20 cellular contexts compared by ENCODE assay signal in genomic region chr5:118906932-118907331, GRCh38.
DNase-seq lines count a peak whose midpoint lies in the region; ATAC-seq, FAIRE-seq and TF ChIP-seq lines count a peak whose summit lies in the region.
"Had no signal": no experiment of that assay in that cellular context is flagged by ENCODE, and none has a peak within 500 bp of the region (broad histone marks: within the 10 kb centered on the region; RNA-seq: fewer than 3 reads in every experiment).

No MANE protein-coding gene starts in this region.

- peaks cover 9% of the 10 kb centered on the region for H3K36me3 Mint-ChIP-seq in T-cell
- H3K36me3 Mint-ChIP-seq: CD4-positive, CD25-positive, alpha-beta regulatory T cell had no signal

- CTCF ChIA-PET in T-cell (lab: Charles Lee), result no interaction called here

- intact Hi-C loops in pancreas (cut with DNase I), result no loop called here

- H3K4me3 ChIP-seq in epithelial cell of proximal tubule (ENCODE audit: low read depth, low read length) (no peak overlapping the region), pancreas (no peak overlapping the region)
- H3K4me3 ChIP-seq: BLaER1, GM23338 had no signal

- peak; percentile 65 to 69 (median 68) for ATAC-seq in pancreas
- ATAC-seq in T-cell (replicated peaks in 1 of 4), result no peak
- ATAC-seq: GM23338 had no signal

- H3K4me1 Mint-ChIP-seq in T-cell, result no peaks in the 10 kb centered on the region
- H3K4me1 Mint-ChIP-seq: CD4-positive, CD25-positive, alpha-beta regulatory T cell; CD8-positive, alpha-beta memory T cell had no signal

- H3K36me3 ChIP-seq in pancreas, result no peaks in the 10 kb centered on the region
- H3K36me3 ChIP-seq: BLaER1 had no signal

- no peak for FAIRE-seq in pancreas (lab: Jason Lieb, UNC)
- FAIRE-seq: H54 had no signal

- no peaks in the 10 kb centered on the region for H3K9me3 ChIP-seq in pancreas
- H3K9me3 ChIP-seq: BLaER1 had no signal

- H3K27me3 Mint-ChIP-seq in T-cell, result no peaks in the 10 kb centered on the region
- H3K27me3 Mint-ChIP-seq: CD4-positive, CD25-positive, alpha-beta regulatory T cell; CD8-positive, alpha-beta memory T cell had no signal

- no peak for TF ChIP-seq CTCF in epithelial cell of proximal tubule (conservative IDR thresholded peaks at IDR 0.05; ENCODE audit: low read depth, low read length)
- TF ChIP-seq CTCF in pancreas (IDR thresholded peaks at IDR 0.05), result no peak

- no peak overlapping the region for H3K27ac Mint-ChIP-seq in T-cell
- H3K27ac Mint-ChIP-seq: CD4-positive, CD25-positive, alpha-beta regulatory T cell; CD8-positive, alpha-beta memory T cell; GM23338 had no signal

- H3K27me3 ChIP-seq in pancreas, result no peaks in the 10 kb centered on the region
- H3K27me3 ChIP-seq: BLaER1 had no signal

- peaks cover 0 to 18% (median 12%) of the 10 kb centered on the region in 3 donors for H3K4me1 ChIP-seq in pancreas
- H3K4me1 ChIP-seq: BLaER1 had no signal

- no peak overlapping the region for H3K4me3 Mint-ChIP-seq in T-cell
- H3K4me3 Mint-ChIP-seq: CD4-positive, CD25-positive, alpha-beta regulatory T cell; CD8-positive, alpha-beta memory T cell; GM23338 had no signal

- peak overlapping the region in 2 of 4 donors; percentile 3 to 39 for H3K27ac ChIP-seq in pancreas
- H3K27ac ChIP-seq: BLaER1, HL-60 had no signal

- POLR2A ChIA-PET in T-cell (lab: Charles Lee), result no interaction called here

- DNase-seq in DMS53 (lab: John Stamatoyannopoulos, UW) (peak; percentile 40), epithelial cell of proximal tubule (ENCODE audit: low read depth) (peak; percentile 67), pancreas (no peak), C1 segment of cervical spinal cord (lab: John Stamatoyannopoulos, UW) (no peak), medulla oblongata (ENCODE audit: extremely low spot score) (no peak), T-cell (no peak)
- no peak for DNase-seq in activated CD4-positive, alpha-beta T cell treated with anti-CD3 and anti-CD28 coated beads for 4 hours
- DNase-seq: 8988T; CD4-positive, CD25-positive, alpha-beta regulatory T cell; CD8-positive, alpha-beta memory T cell; COR-L47; DMS 273 treated with DMSO at 0.1 percent for 48 hours; DMS79; GDM1; HCEC 1CT; IMR-90 had no signal

- no peaks in the 10 kb centered on the region for H3K9me3 Mint-ChIP-seq in T-cell
- H3K9me3 Mint-ChIP-seq: CD4-positive, CD25-positive, alpha-beta regulatory T cell; CD8-positive, alpha-beta memory T cell; GM23338 had no signal

Comparison
In these comparisons a context has a peak if more than half of its experiments do, and no peak if none do; other contexts are left out.
1. DNase-seq: peak in DMS53 (single experiment) and epithelial cell of proximal tubule (single experiment); none in pancreas (0 of 6), C1 segment of cervical spinal cord (0 of 14), medulla oblongata (single experiment), activated CD4-positive, alpha-beta T cell treated with anti-CD3 and anti-CD28 coated beads for 4 hours (0 of 2) and T-cell (0 of 34).
2. ATAC-seq: peak in pancreas (4 of 4); none in T-cell (0 of 4).